In the genomic region with DNA sequence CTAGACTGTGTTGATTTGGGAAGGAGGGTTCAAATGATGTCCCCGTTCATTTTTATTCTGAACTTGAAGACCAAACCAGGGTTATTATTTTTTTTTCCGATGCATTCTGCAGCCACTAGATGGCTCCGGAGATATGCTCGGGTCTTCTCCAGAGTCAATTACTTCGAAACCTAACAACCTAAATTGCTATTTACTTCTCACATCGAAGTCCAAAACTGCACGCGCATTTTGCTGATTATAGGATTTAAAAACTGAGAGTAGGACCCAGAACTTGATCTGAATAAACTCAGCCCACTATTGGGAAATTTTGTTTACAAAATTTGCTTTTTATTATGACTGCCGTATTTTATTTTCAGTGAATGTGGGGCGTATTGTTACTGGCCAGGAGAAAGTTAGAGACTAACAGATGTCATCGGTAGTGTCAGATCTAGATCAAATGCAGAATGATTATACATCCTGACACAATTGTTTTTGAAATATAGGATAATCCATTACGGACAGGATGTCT, we compare ENCODE assay signal across 8 cellular contexts.
A peak's percentile ranks its signal among the peaks of the same experiment; 100 is the strongest.
DNase-seq lines count a peak whose midpoint lies in the region; ATAC-seq and TF ChIP-seq lines count a peak whose summit lies in the region.

No MANE protein-coding gene starts in this region.

- H3K4me1 Mint-ChIP-seq in Caco-2 (ENCODE audit: low read depth, unreplicated experiment) (no peaks in the 10 kb centered on the region), H9 (peaks cover 19 to 26% of the 10 kb centered on the region in 2 experiments)

- H2AK5ac ChIP-seq in H9 (ENCODE audit: insufficient read length, low read length) = no peak overlapping the region

- CTCF ChIA-PET in Caco-2 (lab: Charles Lee) (no interaction called here), PC-3 (lab: Charles Lee) (interaction anchor here (0.6 kb wide), 1 partner anchor 254 kb away, joined by 5 read pairs; no protein-coding TSS in a partner anchor)

- H3K36me3 Mint-ChIP-seq in Caco-2 (ENCODE audit: insufficient read depth, unreplicated experiment) (no peaks in the 10 kb centered on the region), H9 (ENCODE audit: insufficient read depth in 1 of 3, low read depth in 3 of 3) (no peaks in the 10 kb centered on the region; a peak in 1 of 7 replicates)

- no peak overlapping the region for H2BK20ac ChIP-seq in H9 (ENCODE audit: low read depth, low read length, poor library complexity, severe bottlenecking)

- H2BK120ac ChIP-seq in H9 (ENCODE audit: low read depth, low read length, poor library complexity, severe bottlenecking) = no peak overlapping the region

- H4K5ac ChIP-seq in H9 (ENCODE audit: insufficient read length, low read depth, low read length) = no peak overlapping the region

- no peak overlapping the region for H3K27ac ChIP-seq in H9 (ENCODE audit: insufficient read length, low read depth, low read length)
- H3K27ac ChIP-seq in PC-3 (ENCODE audit: low read length) = no peak overlapping the region

- peaks cover 12% of the 10 kb centered on the region for H3K9me3 Mint-ChIP-seq in Caco-2 (ENCODE audit: unreplicated experiment)
- H3K9me3 Mint-ChIP-seq in H9 = no peaks in the 10 kb centered on the region

- intact Hi-C loops in Caco-2 (cut with micrococcal nuclease; ENCODE audit: unreplicated experiment) (loop anchor here (5.0 to 10.0 kb wide), 2 partner anchors 259 to 303 kb away; no protein-coding TSS in a partner anchor), PC-3 (cut with micrococcal nuclease) (loop anchor here (10.0 kb wide), 1 partner anchor 1597 kb away; no protein-coding TSS in a partner anchor)

- H3K18ac ChIP-seq in H9 (ENCODE audit: insufficient read length, low read depth, low read length) = no peak overlapping the region

- POLR2A ChIA-PET in Caco-2 (lab: Charles Lee) = no interaction called here
- POLR2A ChIA-PET in PC-3 (lab: Charles Lee; ENCODE audit: unreplicated experiment) = no interaction called here

- H3T11ph ChIP-seq in H9 (ENCODE audit: low read length) = no peak overlapping the region

- H3K4me3 Mint-ChIP-seq in Caco-2 (ENCODE audit: unreplicated experiment) = peak overlapping the region; percentile 29
- peak overlapping the region; percentile 22 to 24; a peak in 4 of 5 replicates for H3K4me3 Mint-ChIP-seq in H9

- H3K27ac Mint-ChIP-seq in Caco-2 (ENCODE audit: unreplicated experiment) = no peak overlapping the region
- 0 out of 7 replicates have a peak overlapping the region, but pooled peaks of 1 of the 3 experiments have one; percentile 13 for H3K27ac Mint-ChIP-seq in H9

- no peaks in the 10 kb centered on the region for H3K79me2 ChIP-seq in H9 (ENCODE audit: insufficient read depth, low read length)
- no peaks in the 10 kb centered on the region for H3K79me2 ChIP-seq in PC-3 (ENCODE audit: low read length)

- no TSS peak for BruUV-seq in Caco-2 (replicated peaks; lab: Mats Ljungman, UMichigan)
- BruUV-seq in PC-3 (replicated peaks; lab: Mats Ljungman, UMichigan) = no TSS peak

- no peak overlapping the region for H2BK5ac ChIP-seq in H9 (ENCODE audit: insufficient read length, low read length)

- no peak overlapping the region for H2BK15ac ChIP-seq in H9 (ENCODE audit: low read depth, low read length)

- H3K9me2 ChIP-seq in PC-3 (replicated peaks; ENCODE audit: low read length) = no peaks in the 10 kb centered on the region

- no CpG with 5 or more reads among the region's 12 CpGs for whole genome bisulfite sequencing in H9 (ENCODE audit: extremely low coverage, insufficient read length, low lambda C conversion rate)

- H3F3A ChIP-seq in PC-3 (ENCODE audit: low read length, unreplicated experiment) = no peaks in the 10 kb centered on the region

- H3K27me3 Mint-ChIP-seq in Caco-2 (ENCODE audit: insufficient read depth, unreplicated experiment) = no peaks in the 10 kb centered on the region
- peaks cover 1% of the 10 kb centered on the region for H3K27me3 Mint-ChIP-seq in H9 (ENCODE audit: low read depth)

- H3K4me1 ChIP-seq in Caco-2 (no peaks in the 10 kb centered on the region), H9 (ENCODE audit: insufficient read depth, low read length) (0 out of 2 replicates have a peak, but pooled peaks cover 2% of the 10 kb centered on the region), PC-3 (ENCODE audit: insufficient read depth, low read length) (0 out of 2 replicates have a peak, but pooled peaks cover 5% of the 10 kb centered on the region)

- no peaks in the 10 kb centered on the region for H3K79me1 ChIP-seq in H9 (ENCODE audit: insufficient read depth, low read depth, low read length, poor library complexity, severe bottlenecking)

- peak in 1 of 2 experiments; percentile 20 for DNase-seq in Caco-2
- no peak for DNase-seq in H9
- peak; percentile 79 for DNase-seq in PC-3
- DNase-seq in dedifferentiated amniotic fluid mesenchymal stem cell (ENCODE audit: extremely low spot score) = peak; percentile 64
- DNase-seq in midbrain (lab: John Stamatoyannopoulos, UW) = peak; percentile 50
- no peak for DNase-seq in NCI-H524 treated with DMSO at 0.1 percent for 48 hours (lab: John Stamatoyannopoulos, UW)
- no peak for DNase-seq in NCI-H2107 (lab: John Stamatoyannopoulos, UW)

- H3K9ac ChIP-seq in H9 (ENCODE audit: extremely low read depth, insufficient read length, low read length) (no peak overlapping the region), PC-3 (ENCODE audit: low read length) (no peak overlapping the region; the same call in 1 of the 2 replicates)

- H4K8ac ChIP-seq in H9 (replicated peaks; ENCODE audit: insufficient read length, low read depth, low read length) = no peak overlapping the region

- no peaks in the 10 kb centered on the region for H3K23me2 ChIP-seq in H9 (ENCODE audit: insufficient read length, low read depth, low read length, poor library complexity, severe bottlenecking)

- H3K4me2 ChIP-seq in H9 (ENCODE audit: insufficient read depth, insufficient read length, low read length) = no peak overlapping the region
- H3K4me2 ChIP-seq in PC-3 (ENCODE audit: low read length) = peak overlapping the region; percentile 82

- H3K4me3 ChIP-seq in Caco-2 (ENCODE audit: low read depth, low read length) (no peak overlapping the region), PC-3 (ENCODE audit: low read length) (peak overlapping the region; percentile 64)

- H3K27me3 ChIP-seq in Caco-2 (replicated peaks; ENCODE audit: control insufficient read depth, insufficient read depth, low read length) (no peaks in the 10 kb centered on the region), H9 (ENCODE audit: insufficient read depth, low read length) (no peaks in the 10 kb centered on the region), PC-3 (ENCODE audit: low read length) (peaks cover 30% of the 10 kb centered on the region)

- H2AFZ ChIP-seq in H9 (ENCODE audit: low read length) = no peak overlapping the region
- peak overlapping the region; percentile 94 for H2AFZ ChIP-seq in PC-3 (ENCODE audit: low read length)

- peak; percentile 41 to 63 for TF ChIP-seq CTCF in Caco-2 (IDR thresholded peaks at IDR 0.05; ENCODE audit: insufficient read depth in 1 of 2, low read depth in 1 of 2, low read length in 1 of 2, severe bottlenecking in 1 of 2, unreplicated experiment in 1 of 2)
- TF ChIP-seq CTCF in H9 (conservative IDR thresholded peaks at IDR 0.05) = peak; percentile 85
- peak; percentile 96 for TF ChIP-seq CTCF in PC-3 (conservative IDR thresholded peaks at IDR 0.05; ENCODE audit: low read depth, low read length)

- H2BK12ac ChIP-seq in H9 (ENCODE audit: insufficient read length, low read depth, low read length) = no peak overlapping the region

- H3K14ac ChIP-seq in H9 (ENCODE audit: insufficient read depth, low read length) = no peak overlapping the region

- H3K9me3 ChIP-seq in Caco-2 (no peaks in the 10 kb centered on the region), H9 (ENCODE audit: control insufficient read depth, low read depth, low read length) (no peaks in the 10 kb centered on the region), PC-3 (ENCODE audit: low read length) (no peaks in the 10 kb centered on the region)

- no peaks in the 10 kb centered on the region for H4K20me1 ChIP-seq in H9 (ENCODE audit: control insufficient read depth, insufficient read depth, insufficient read length)
- H4K20me1 ChIP-seq in PC-3 (ENCODE audit: low read length) = no peaks in the 10 kb centered on the region

- ATAC-seq in PC-3 (peak; percentile 33; the same call in 1 of the 2 replicates), GM18517 (IDR thresholded peaks at IDR 0.05; ENCODE audit: unreplicated experiment) (no peak)

- no peak overlapping the region for H3K23ac ChIP-seq in H9 (ENCODE audit: insufficient read length, low read depth, low read length)

- no peak overlapping the region for H4K91ac ChIP-seq in H9 (ENCODE audit: insufficient read length, low read depth, low read length)

- no peak overlapping the region for H3K4ac ChIP-seq in H9 (ENCODE audit: low read depth, low read length)

- no peaks in the 10 kb centered on the region for H3K36me3 ChIP-seq in Caco-2 (ENCODE audit: control insufficient read depth, insufficient read depth, low read length)
- H3K36me3 ChIP-seq in PC-3 (ENCODE audit: low read depth, low read length) = no peaks in the 10 kb centered on the region

- H3K56ac ChIP-seq in H9 (ENCODE audit: insufficient read length, low read depth, low read length) = no peak overlapping the region

Comparison
In these comparisons a context has a peak if more than half of its experiments do, and no peak if none do; other contexts are left out.
1. DNase-seq: peak in PC-3 (single experiment), dedifferentiated amniotic fluid mesenchymal stem cell (single experiment) and midbrain (single experiment); none in H9 (single experiment), NCI-H524 treated with DMSO at 0.1 percent for 48 hours (single experiment) and NCI-H2107 (single experiment).
2. Peak in every context shown above with its lines, with median percentiles within 50 percentile points of each other: CTCF ChIP-seq.